ENCODE assay signal across 29 cellular contexts in the genomic region with DNA sequence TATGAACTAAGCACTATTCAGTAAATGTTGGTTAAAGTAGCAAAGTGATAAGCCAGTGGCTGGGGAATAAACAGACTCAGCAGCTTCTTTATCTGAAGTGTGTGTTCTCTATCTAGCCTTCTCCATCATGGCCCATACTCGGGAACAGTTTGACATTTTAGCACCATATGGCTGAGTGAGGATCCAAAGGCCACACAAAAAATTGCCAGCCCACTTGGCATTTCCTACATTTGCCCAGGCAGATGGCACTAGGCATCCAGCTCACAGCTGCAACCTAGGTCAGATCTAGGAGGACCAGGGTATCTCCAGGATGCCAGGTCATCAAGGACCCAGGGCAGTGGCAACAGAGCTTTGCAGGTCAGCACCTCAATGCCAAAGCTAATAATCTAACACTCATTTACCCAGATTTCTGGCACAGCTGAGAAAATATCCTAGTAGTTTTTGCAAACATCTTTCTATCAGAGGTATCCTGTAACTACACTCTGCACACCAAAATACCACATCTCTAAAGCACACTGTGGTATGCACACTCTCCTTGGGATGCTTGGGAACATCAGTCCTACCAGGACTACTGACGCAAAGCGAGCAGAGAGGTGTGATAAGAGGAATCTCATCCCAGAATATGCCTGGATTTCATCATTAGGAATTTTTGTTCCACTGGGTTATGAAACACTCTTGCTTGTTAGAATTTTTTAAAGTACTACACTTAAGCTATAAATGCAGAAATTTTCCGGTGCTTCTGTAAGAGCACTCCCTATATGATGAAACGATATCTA.
A peak's percentile ranks its signal among the peaks of the same experiment; 100 is the strongest.
DNase-seq lines count a peak whose midpoint lies in the region; ATAC-seq and TF ChIP-seq lines count a peak whose summit lies in the region.
"Had no signal": no experiment of that assay in that cellular context is flagged by ENCODE, and none has a peak within 500 bp of the region (broad histone marks: within the 10 kb centered on the region; RNA-seq: fewer than 3 reads in every experiment).

No MANE protein-coding gene starts in this region.

- DNase-seq in NCI-H2171 treated with DMSO at 0.1 percent for 48 hours (lab: John Stamatoyannopoulos, UW): peak; percentile 65
- DNase-seq in heart left ventricle: no peak
- no peak for DNase-seq in osteocyte (ENCODE audit: extremely low spot score, unreplicated experiment)
- no peak for DNase-seq in DMS53 (lab: John Stamatoyannopoulos, UW)
- no peak for DNase-seq in Caco-2
- DNase-seq in ascending aorta (ENCODE audit: low spot score in 2 of 2): no peak
- DNase-seq: activated CD4-positive, alpha-beta T cell treated with anti-CD3 and anti-CD28 coated beads, Interleukin-2, amount 50 U/mL, for 4 hours; activated CD8-positive, alpha-beta memory T cell treated with anti-CD3 and anti-CD28 coated beads, Interleukin-2, amount 50 U/mL, for 48 hours; activated effector memory CD4-positive, alpha-beta T cell treated with anti-CD3 and anti-CD28 coated beads, Interleukin-2, amount 50 U/mL, for 16 hours; activated naive CD8-positive, alpha-beta T cell treated with anti-CD3 and anti-CD28 coated beads, Interleukin-2, amount 50 U/mL, for 24 hours; CD4-positive, alpha-beta T cell; DMS153; GF-D8; kidney; naive B cell; NCI-H1092; NCI-H2029; NCI-H345; nucleus accumbens; retina; stimulated activated CD4-positive, alpha-beta T cell treated with anti-CD3 and anti-CD28 coated beads, Interleukin-12 subunit alpha, Interleukin-12 subunit beta, amount 100 ng/mL, for 4 hours; stimulated activated CD4-positive, alpha-beta T cell treated with anti-CD3 and anti-CD28 coated beads, Interleukin-4, amount 100 ng/mL, for 4 hours; WERI-Rb-1 had no signal

- ATAC-seq in heart left ventricle: peak; percentile 34 to 83 (median 65)
- no peak for ATAC-seq in HG03095 (IDR thresholded peaks at IDR 0.05; ENCODE audit: unreplicated experiment)
- ATAC-seq: activated naive CD8-positive, alpha-beta T cell treated with anti-CD3 and anti-CD28 coated beads, Interleukin-2, amount 50 U/mL, for 24 hours had no signal

- CTCF ChIA-PET in Caco-2 (lab: Charles Lee): no interaction called here

- TF ChIP-seq POLR2A in heart left ventricle (IDR thresholded peaks at IDR 0.05): no peak

- H3K27ac Mint-ChIP-seq in osteocyte (ENCODE audit: unreplicated experiment) (peak overlapping the region; percentile 84), Caco-2 (ENCODE audit: unreplicated experiment) (no peak overlapping the region)
- H3K27ac Mint-ChIP-seq: activated naive CD8-positive, alpha-beta T cell treated with anti-CD3 and anti-CD28 coated beads, Interleukin-2, amount 50 U/mL, for 24 hours; CD4-positive, alpha-beta T cell; stimulated activated naive CD8-positive, alpha-beta T cell treated with anti-CD3 and anti-CD28 coated beads, Interleukin-15, Interleukin-2, amounts not matched to agents 100 ng/mL and 50 ng/mL, for 24 hours had no signal

- no peak for TF ChIP-seq CTCF in heart left ventricle (IDR thresholded peaks at IDR 0.05)
- TF ChIP-seq CTCF in osteocyte (IDR thresholded peaks at IDR 0.05): no peak
- TF ChIP-seq CTCF in Caco-2 (IDR thresholded peaks at IDR 0.05; ENCODE audit: insufficient read depth in 1 of 2, low read depth in 1 of 2, low read length in 1 of 2, severe bottlenecking in 1 of 2, unreplicated experiment in 1 of 2): no peak
- no peak for TF ChIP-seq CTCF in ascending aorta (IDR thresholded peaks at IDR 0.05)

- H3K27ac ChIP-seq in angular gyrus (ENCODE audit: low read depth, low read length): peak overlapping the region; percentile 45
- no peak overlapping the region for H3K27ac ChIP-seq in heart left ventricle
- H3K27ac ChIP-seq in ascending aorta: no peak overlapping the region
- H3K27ac ChIP-seq: epithelial cell of prostate, SK-N-MC, tibial artery, WERI-Rb-1 had no signal

- no peaks in the 10 kb centered on the region for H3K9me3 ChIP-seq in heart left ventricle
- H3K9me3 ChIP-seq in Caco-2: no peaks in the 10 kb centered on the region
- H3K9me3 ChIP-seq in ascending aorta: no peaks in the 10 kb centered on the region
- H3K9me3 ChIP-seq: tibial artery had no signal

- H3K4me3 ChIP-seq in heart left ventricle: no peak overlapping the region
- H3K4me3 ChIP-seq in Caco-2 (ENCODE audit: low read depth, low read length): no peak overlapping the region
- H3K4me3 ChIP-seq in ascending aorta: no peak overlapping the region
- H3K4me3 ChIP-seq: SK-N-MC, tibial artery had no signal

- H3K27me3 Mint-ChIP-seq in osteocyte (ENCODE audit: unreplicated experiment) (no peaks in the 10 kb centered on the region), Caco-2 (ENCODE audit: insufficient read depth, unreplicated experiment) (peaks cover 3% of the 10 kb centered on the region)

- H3K36me3 ChIP-seq in heart left ventricle: no peaks in the 10 kb centered on the region
- H3K36me3 ChIP-seq in Caco-2 (ENCODE audit: control insufficient read depth, insufficient read depth, low read length): no peaks in the 10 kb centered on the region
- H3K36me3 ChIP-seq in ascending aorta: no peaks in the 10 kb centered on the region
- H3K36me3 ChIP-seq: tibial artery, WERI-Rb-1 had no signal

- H3K4me3 Mint-ChIP-seq in osteocyte (ENCODE audit: unreplicated experiment): peak overlapping the region; percentile 51
- no peak overlapping the region for H3K4me3 Mint-ChIP-seq in Caco-2 (ENCODE audit: unreplicated experiment)
- H3K4me3 Mint-ChIP-seq: activated naive CD8-positive, alpha-beta T cell treated with anti-CD3 and anti-CD28 coated beads, Interleukin-2, amount 50 U/mL, for 24 hours; CD4-positive, alpha-beta T cell; naive B cell; stimulated activated naive CD8-positive, alpha-beta T cell treated with anti-CD3 and anti-CD28 coated beads, Interleukin-15, Interleukin-2, amounts not matched to agents 100 ng/mL and 50 ng/mL, for 24 hours had no signal

- peaks cover 0 to 48% (median 23%) of the 10 kb centered on the region in 12 donors for H3K4me1 ChIP-seq in heart left ventricle
- H3K4me1 ChIP-seq in Caco-2: no peaks in the 10 kb centered on the region
- H3K4me1 ChIP-seq in ascending aorta: peaks cover 0 to 12% of the 10 kb centered on the region in 2 donors

- H3K27me3 ChIP-seq in heart left ventricle: no peaks in the 10 kb centered on the region
- H3K27me3 ChIP-seq in Caco-2 (replicated peaks; ENCODE audit: control insufficient read depth, insufficient read depth, low read length): no peaks in the 10 kb centered on the region
- H3K27me3 ChIP-seq in ascending aorta: no peaks in the 10 kb centered on the region
- H3K27me3 ChIP-seq: tibial artery had no signal

- intact Hi-C loops in heart left ventricle (cut with DNase I) (no loop called here), Caco-2 (cut with micrococcal nuclease; ENCODE audit: unreplicated experiment) (no loop called here), ascending aorta (cut with DNase I) (no loop called here)

- no peaks in the 10 kb centered on the region for H3K9me3 Mint-ChIP-seq in osteocyte (ENCODE audit: unreplicated experiment)
- no peaks in the 10 kb centered on the region for H3K9me3 Mint-ChIP-seq in Caco-2 (ENCODE audit: unreplicated experiment)
- H3K9me3 Mint-ChIP-seq: activated naive CD8-positive, alpha-beta T cell treated with anti-CD3 and anti-CD28 coated beads, Interleukin-2, amount 50 U/mL, for 24 hours; CD4-positive, alpha-beta T cell; stimulated activated naive CD8-positive, alpha-beta T cell treated with anti-CD3 and anti-CD28 coated beads, Interleukin-15, Interleukin-2, amounts not matched to agents 100 ng/mL and 50 ng/mL, for 24 hours had no signal

- no TSS peak for BruUV-seq in Caco-2 (replicated peaks; lab: Mats Ljungman, UMichigan)

- H3K36me3 Mint-ChIP-seq in osteocyte (ENCODE audit: unreplicated experiment) (no peaks in the 10 kb centered on the region), Caco-2 (ENCODE audit: insufficient read depth, unreplicated experiment) (no peaks in the 10 kb centered on the region)
- H3K36me3 Mint-ChIP-seq: naive B cell had no signal

- POLR2A ChIA-PET in Caco-2 (lab: Charles Lee): no interaction called here

- WGBS in heart left ventricle, 4 donors: 71 to 78% (median 73%) methylated on average over 5 of the region's 5 CpGs

- H3K4me1 Mint-ChIP-seq in osteocyte (ENCODE audit: unreplicated experiment) (peaks cover 57% of the 10 kb centered on the region), Caco-2 (ENCODE audit: low read depth, unreplicated experiment) (no peaks in the 10 kb centered on the region)
- H3K4me1 Mint-ChIP-seq: activated naive CD8-positive, alpha-beta T cell treated with anti-CD3 and anti-CD28 coated beads, Interleukin-2, amount 50 U/mL, for 24 hours; naive B cell had no signal
